ENCODE assay signal across 1 cellular context in the genomic region with DNA sequence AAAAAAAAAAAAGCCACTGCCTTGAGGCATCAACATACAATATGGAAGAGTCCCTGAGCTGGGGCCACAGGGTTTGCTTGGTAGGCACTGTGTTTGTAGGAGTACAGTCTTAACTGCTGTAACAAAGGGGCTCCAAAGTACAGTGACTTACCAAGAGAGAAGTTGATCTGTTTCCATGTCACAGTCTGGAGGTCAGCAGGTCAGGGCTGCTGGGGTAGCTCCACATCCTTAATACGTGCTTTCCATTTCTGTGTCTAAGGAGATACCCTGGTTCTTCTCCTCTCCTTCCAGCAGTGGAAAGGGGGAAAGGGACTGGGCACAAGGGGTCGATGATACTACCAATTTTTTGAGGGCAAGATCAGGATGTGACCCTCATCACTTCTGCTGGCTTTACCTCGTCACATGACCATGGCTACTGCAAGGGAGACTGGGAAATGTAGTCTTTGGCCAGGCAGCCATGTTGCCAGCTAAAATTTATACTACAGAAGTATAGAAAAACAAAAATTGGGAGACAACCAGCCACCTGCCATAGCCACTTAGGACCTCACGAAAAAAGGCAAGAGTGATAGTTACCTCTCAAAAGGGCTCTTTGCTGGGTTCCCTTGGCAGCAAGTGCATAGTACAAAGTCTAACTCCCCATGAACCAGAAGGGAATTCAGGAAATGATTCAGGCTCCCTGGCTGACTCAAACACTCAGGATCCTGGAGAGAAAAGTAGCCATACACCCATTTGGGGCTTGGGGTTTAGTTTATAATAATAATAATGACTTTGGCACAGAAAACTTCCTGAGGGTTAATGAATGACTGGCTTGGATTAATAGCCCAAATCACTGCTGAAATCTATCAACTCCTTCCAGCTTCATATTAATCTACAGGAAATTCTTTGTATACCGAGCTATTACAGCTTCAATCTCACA.
A peak's percentile ranks its signal among the peaks of the same experiment; 100 is the strongest.
TF ChIP-seq lines count a peak whose summit lies in the region.

No MANE protein-coding gene starts in this region.

TF ChIP-seq in HepG2, 621 proteins besides CTCF, POLR2A, EP300 and RAD21 (continued from another document):
- TF ChIP-seq, protein P1, sequence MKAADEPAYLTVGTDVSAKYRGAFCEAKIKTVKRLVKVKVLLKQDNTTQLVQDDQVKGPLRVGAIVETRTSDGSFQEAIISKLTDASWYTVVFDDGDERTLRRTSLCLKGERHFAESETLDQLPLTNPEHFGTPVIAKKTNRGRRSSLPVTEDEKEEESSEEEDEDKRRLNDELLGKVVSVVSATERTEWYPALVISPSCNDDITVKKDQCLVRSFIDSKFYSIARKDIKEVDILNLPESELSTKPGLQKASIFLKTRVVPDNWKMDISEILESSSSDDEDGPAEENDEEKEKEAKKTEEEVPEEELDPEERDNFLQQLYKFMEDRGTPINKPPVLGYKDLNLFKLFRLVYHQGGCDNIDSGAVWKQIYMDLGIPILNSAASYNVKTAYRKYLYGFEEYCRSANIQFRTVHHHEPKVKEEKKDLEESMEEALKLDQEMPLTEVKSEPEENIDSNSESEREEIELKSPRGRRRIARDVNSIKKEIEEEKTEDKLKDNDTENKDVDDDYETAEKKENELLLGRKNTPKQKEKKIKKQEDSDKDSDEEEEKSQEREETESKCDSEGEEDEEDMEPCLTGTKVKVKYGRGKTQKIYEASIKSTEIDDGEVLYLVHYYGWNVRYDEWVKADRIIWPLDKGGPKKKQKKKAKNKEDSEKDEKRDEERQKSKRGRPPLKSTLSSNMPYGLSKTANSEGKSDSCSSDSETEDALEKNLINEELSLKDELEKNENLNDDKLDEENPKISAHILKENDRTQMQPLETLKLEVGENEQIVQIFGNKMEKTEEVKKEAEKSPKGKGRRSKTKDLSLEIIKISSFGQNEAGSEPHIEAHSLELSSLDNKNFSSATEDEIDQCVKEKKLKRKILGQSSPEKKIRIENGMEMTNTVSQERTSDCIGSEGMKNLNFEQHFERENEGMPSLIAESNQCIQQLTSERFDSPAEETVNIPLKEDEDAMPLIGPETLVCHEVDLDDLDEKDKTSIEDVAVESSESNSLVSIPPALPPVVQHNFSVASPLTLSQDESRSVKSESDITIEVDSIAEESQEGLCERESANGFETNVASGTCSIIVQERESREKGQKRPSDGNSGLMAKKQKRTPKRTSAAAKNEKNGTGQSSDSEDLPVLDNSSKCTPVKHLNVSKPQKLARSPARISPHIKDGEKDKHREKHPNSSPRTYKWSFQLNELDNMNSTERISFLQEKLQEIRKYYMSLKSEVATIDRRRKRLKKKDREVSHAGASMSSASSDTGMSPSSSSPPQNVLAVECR (CRISPR knock-in tag; IDR thresholded peaks at IDR 0.05; ENCODE audit: borderline replicate concordance), result no peak
- TF ChIP-seq BRCA1 (CRISPR knock-in tag; IDR thresholded peaks at IDR 0.05), result no peak
- peak; percentile 23; the same call in 1 of the 2 replicates for TF ChIP-seq ETV5 (CRISPR knock-in tag; IDR thresholded peaks at IDR 0.05; ENCODE audit: borderline replicate concordance)
- TF ChIP-seq CREM (IDR thresholded peaks at IDR 0.05), result peak; percentile 63; the same call in 1 of the 2 replicates
- TF ChIP-seq CREM (CRISPR knock-in tag; IDR thresholded peaks at IDR 0.05), result no peak
- TF ChIP-seq HOXA7 (CRISPR knock-in tag; IDR thresholded peaks at IDR 0.05), result no peak
- TF ChIP-seq YEATS2 (CRISPR knock-in tag; IDR thresholded peaks at IDR 0.05; ENCODE audit: borderline replicate concordance), result no peak
- TF ChIP-seq, protein P2, sequence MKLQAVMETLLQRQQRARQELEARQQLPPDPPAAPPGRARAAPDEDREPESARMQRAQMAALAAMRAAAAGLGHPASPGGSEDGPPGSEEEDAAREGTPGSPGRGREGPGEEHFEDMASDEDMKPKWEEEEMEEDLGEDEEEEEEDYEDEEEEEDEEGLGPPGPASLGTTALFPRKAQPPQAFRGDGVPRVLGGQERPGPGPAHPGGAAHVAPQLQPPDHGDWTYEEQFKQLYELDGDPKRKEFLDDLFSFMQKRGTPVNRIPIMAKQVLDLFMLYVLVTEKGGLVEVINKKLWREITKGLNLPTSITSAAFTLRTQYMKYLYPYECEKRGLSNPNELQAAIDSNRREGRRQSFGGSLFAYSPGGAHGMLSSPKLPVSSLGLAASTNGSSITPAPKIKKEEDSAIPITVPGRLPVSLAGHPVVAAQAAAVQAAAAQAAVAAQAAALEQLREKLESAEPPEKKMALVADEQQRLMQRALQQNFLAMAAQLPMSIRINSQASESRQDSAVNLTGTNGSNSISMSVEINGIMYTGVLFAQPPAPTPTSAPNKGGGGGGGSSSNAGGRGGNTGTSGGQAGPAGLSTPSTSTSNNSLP (IDR thresholded peaks at IDR 0.05; ENCODE audit: low read depth, low read length), result no peak
- no peak for TF ChIP-seq CBFB (CRISPR knock-in tag; IDR thresholded peaks at IDR 0.05)
- TF ChIP-seq NFE2L2 (IDR thresholded peaks at IDR 0.05; ENCODE audit: low read length), result no peak
- TF ChIP-seq MED13 (CRISPR knock-in tag; IDR thresholded peaks at IDR 0.05), result no peak
- TF ChIP-seq CENPT (CRISPR knock-in tag; IDR thresholded peaks at IDR 0.05; ENCODE audit: low read depth), result no peak
- TF ChIP-seq ZNF124 (CRISPR knock-in tag; IDR thresholded peaks at IDR 0.05), result no peak
- no peak for TF ChIP-seq HMG20B (CRISPR knock-in tag; conservative IDR thresholded peaks at IDR 0.05)
- TF ChIP-seq TBX2 (CRISPR knock-in tag; IDR thresholded peaks at IDR 0.05; ENCODE audit: borderline replicate concordance), result 0 out of 2 replicates have a peak, but pooled peaks have one; percentile 29
- no peak for TF ChIP-seq ZFP37 (CRISPR knock-in tag; IDR thresholded peaks at IDR 0.05; ENCODE audit: borderline replicate concordance)
- TF ChIP-seq ZNF468 (CRISPR knock-in tag; IDR thresholded peaks at IDR 0.05), result no peak
- TF ChIP-seq ZNF33A (CRISPR knock-in tag; IDR thresholded peaks at IDR 0.05; ENCODE audit: borderline replicate concordance), result no peak
- 0 out of 2 replicates have a peak, but pooled peaks have one; percentile 15 for TF ChIP-seq POGZ (CRISPR knock-in tag; IDR thresholded peaks at IDR 0.05)
- TF ChIP-seq, protein P3, sequence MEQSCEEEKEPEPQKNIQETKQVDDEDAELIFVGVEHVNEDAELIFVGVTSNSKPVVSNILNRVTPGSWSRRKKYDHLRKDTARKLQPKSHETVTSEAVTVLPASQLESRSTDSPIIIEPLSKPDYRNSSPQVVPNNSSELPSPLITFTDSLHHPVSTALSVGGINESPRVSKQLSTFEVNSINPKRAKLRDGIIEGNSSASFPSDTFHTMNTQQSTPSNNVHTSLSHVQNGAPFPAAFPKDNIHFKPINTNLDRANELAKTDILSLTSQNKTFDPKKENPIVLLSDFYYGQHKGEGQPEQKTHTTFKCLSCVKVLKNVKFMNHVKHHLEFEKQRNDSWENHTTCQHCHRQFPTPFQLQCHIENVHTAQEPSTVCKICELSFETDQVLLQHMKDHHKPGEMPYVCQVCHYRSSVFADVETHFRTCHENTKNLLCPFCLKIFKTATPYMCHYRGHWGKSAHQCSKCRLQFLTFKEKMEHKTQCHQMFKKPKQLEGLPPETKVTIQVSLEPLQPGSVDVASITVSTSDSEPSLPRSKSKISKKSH (CRISPR knock-in tag; IDR thresholded peaks at IDR 0.05; ENCODE audit: borderline replicate concordance), result no peak
